Comparison of ENCODE assay signal across 8 cellular contexts in genomic region chr12:54251667-54252284, GRCh38. TPM values are rescaled to one million over a fixed set of nuclear protein-coding genes. Genes with fewer than 3 reads are reported as not detected.
A peak's percentile ranks its signal among the peaks of the same experiment; 100 is the strongest.
DNase-seq lines count a peak whose midpoint lies in the region; ATAC-seq and TF ChIP-seq lines count a peak whose summit lies in the region.

No MANE protein-coding gene starts in this region.

- intact Hi-C loops in Caco-2 (cut with micrococcal nuclease; ENCODE audit: unreplicated experiment) = loop anchor here (1.0 kb wide), 3 partner anchors 28 to 109 kb away; partner anchors contain the start of gene COPZ1
- intact Hi-C loops in PC-9 (cut with micrococcal nuclease; ENCODE audit: unreplicated experiment) = loop anchor here (2.0 to 10.0 kb wide), 2 partner anchors 73 to 113 kb away; partner anchors contain the start of genes COPZ1 and GPR84
- intact Hi-C loops in dorsolateral prefrontal cortex (cut with DNase I) = loop anchor here (2.0 to 10.0 kb wide), 2 partner anchors 73 to 113 kb away; partner anchors contain the start of genes GPR84 (in 2 of the 2) and COPZ1 (in 1 of the 2)
- intact Hi-C loops in naive thymus-derived CD4-positive, alpha-beta T cell (cut with micrococcal nuclease) = loop anchor here (1.0 to 2.0 kb wide), 7 partner anchors 27 to 128 kb away; no protein-coding TSS in a partner anchor

- H3K4me2 ChIP-seq in PC-9 = no peak overlapping the region

- CTCF ChIA-PET in Caco-2 (lab: Charles Lee) = interaction anchor here (0.6 to 1.3 kb wide), 11 partner anchors 9 to 128 kb away, joined by 3 to 21 read pairs (median 4); partner anchors contain the start of genes CBX5, COPZ1 and HNRNPA1
- CTCF ChIA-PET in PC-9 (lab: Charles Lee) = interaction anchor here (0.6 to 1.0 kb wide), 6 partner anchors 27 to 572 kb away, joined by 3 to 15 read pairs (median 6); partner anchors contain the start of gene COPZ1
- CTCF ChIA-PET in naive thymus-derived CD4-positive, alpha-beta T cell (lab: Charles Lee) = interaction anchor here (0.6 to 1.5 kb wide), 20 partner anchors 9 to 848 kb away, joined by 3 to 8 read pairs (median 4); partner anchors contain the start of genes CBX5 and COPZ1

- no peaks in the 10 kb centered on the region; the same call in 1 of the 2 replicates for H3K79me2 ChIP-seq in PC-9 (ENCODE audit: low read depth)

- H3F3A ChIP-seq in PC-9 (ENCODE audit: insufficient read depth, low read depth) = peaks cover 16% of the 10 kb centered on the region

- peak; percentile 75 for ATAC-seq in naive thymus-derived CD4-positive, alpha-beta T cell
- ATAC-seq in HG03108 (IDR thresholded peaks at IDR 0.05; ENCODE audit: unreplicated experiment) (no peak), GM21447 (IDR thresholded peaks at IDR 0.05; ENCODE audit: unreplicated experiment) (no peak)
- no peak for ATAC-seq in stimulated activated memory B cell treated with anti-CD40 and anti-IgM and Interleukin-4, amounts not matched to agents 10 μg/mL and 1 μg/mL and 100 μg/mL, for 72 hours

- POLR2A ChIA-PET in Caco-2 (lab: Charles Lee) = interaction anchor here (0.6 to 1.0 kb wide), 4 partner anchors 28 to 167 kb away, joined by 3 to 18 read pairs (median 4); partner anchors contain the start of genes CBX5 and HNRNPA1
- POLR2A ChIA-PET in PC-9 (lab: Charles Lee; ENCODE audit: unreplicated experiment) = interaction anchor here (0.7 kb wide), 2 partner anchors 73 to 80 kb away, joined by 4 to 13 read pairs; partner anchors contain the start of gene COPZ1
- POLR2A ChIA-PET in naive thymus-derived CD4-positive, alpha-beta T cell (lab: Charles Lee) = interaction anchor here (1.1 to 2.3 kb wide), 5 partner anchors 9 to 116 kb away, joined by 3 to 13 read pairs (median 5); partner anchors contain the start of genes CBX5 and HNRNPA1

- H3K4me3 Mint-ChIP-seq in Caco-2 (ENCODE audit: unreplicated experiment) = no peak overlapping the region
- H3K4me3 Mint-ChIP-seq in naive thymus-derived CD4-positive, alpha-beta T cell = peak overlapping the region in 1 of 10 donors; percentile 18
- H3K4me3 Mint-ChIP-seq in stimulated activated memory B cell treated with anti-CD40 and anti-IgM and Interleukin-4, amounts not matched to agents 10 μg/mL and 1 μg/mL and 100 μg/mL, for 72 hours = no peak overlapping the region

- H3K4me3 ChIP-seq in Caco-2 (ENCODE audit: low read depth, low read length) = no peak overlapping the region
- H3K4me3 ChIP-seq in H7 (ENCODE audit: insufficient read depth, low read depth, low read length) = no peak overlapping the region
- no peak overlapping the region for H3K4me3 ChIP-seq in PC-9
- H3K4me3 ChIP-seq in dorsolateral prefrontal cortex = no peak overlapping the region
- no peak overlapping the region for H3K4me3 ChIP-seq in naive thymus-derived CD4-positive, alpha-beta T cell (ENCODE audit: low read length)

- no peaks in the 10 kb centered on the region for H3K4me1 Mint-ChIP-seq in Caco-2 (ENCODE audit: low read depth, unreplicated experiment)
- peaks cover 7 to 23% (median 17%) of the 10 kb centered on the region in 7 donors for H3K4me1 Mint-ChIP-seq in naive thymus-derived CD4-positive, alpha-beta T cell
- H3K4me1 Mint-ChIP-seq in stimulated activated memory B cell treated with anti-CD40 and anti-IgM and Interleukin-4, amounts not matched to agents 10 μg/mL and 1 μg/mL and 100 μg/mL, for 72 hours = no peaks in the 10 kb centered on the region

- H3K36me3 Mint-ChIP-seq in Caco-2 (ENCODE audit: insufficient read depth, unreplicated experiment) = peaks cover 44% of the 10 kb centered on the region
- H3K36me3 Mint-ChIP-seq in naive thymus-derived CD4-positive, alpha-beta T cell = peaks cover 0 to 42% (median 28%) of the 10 kb centered on the region in 5 donors
- H3K36me3 Mint-ChIP-seq in stimulated activated memory B cell treated with anti-CD40 and anti-IgM and Interleukin-4, amounts not matched to agents 10 μg/mL and 1 μg/mL and 100 μg/mL, for 72 hours = peaks cover 61% of the 10 kb centered on the region

- H3K4me1 ChIP-seq in Caco-2 (no peaks in the 10 kb centered on the region), PC-9 (replicated peaks; ENCODE audit: insufficient read depth) (no peaks in the 10 kb centered on the region)
- no peaks in the 10 kb centered on the region for H3K4me1 ChIP-seq in naive thymus-derived CD4-positive, alpha-beta T cell (ENCODE audit: control insufficient read depth in 2 of 2, insufficient read depth in 2 of 2, low read length in 2 of 2)

- H3K27ac Mint-ChIP-seq in Caco-2 (ENCODE audit: unreplicated experiment) = no peak overlapping the region
- peak overlapping the region in 2 of 9 donors; percentile 48 to 76 for H3K27ac Mint-ChIP-seq in naive thymus-derived CD4-positive, alpha-beta T cell
- H3K27ac Mint-ChIP-seq in stimulated activated memory B cell treated with anti-CD40 and anti-IgM and Interleukin-4, amounts not matched to agents 10 μg/mL and 1 μg/mL and 100 μg/mL, for 72 hours = no peak overlapping the region

- BruUV-seq in Caco-2 (replicated peaks; lab: Mats Ljungman, UMichigan) = no TSS peak
- no TSS peak for BruUV-seq in PC-9 (replicated peaks; lab: Mats Ljungman, UMichigan)

- DNase-seq in Caco-2 (peak in 1 of 2 experiments; percentile 37), H7 (peak; percentile 78), PC-9 (no peak), dorsolateral prefrontal cortex (no peak)
- peak in 7 of 9 donors; percentile 9 to 54 (median 47) for DNase-seq in naive thymus-derived CD4-positive, alpha-beta T cell

- H3K9me2 ChIP-seq in PC-9 (ENCODE audit: insufficient read depth) = no peaks in the 10 kb centered on the region

- no peaks in the 10 kb centered on the region for H3K9me3 ChIP-seq in Caco-2
- no peaks in the 10 kb centered on the region for H3K9me3 ChIP-seq in PC-9 (ENCODE audit: insufficient read depth, low read depth)
- H3K9me3 ChIP-seq in naive thymus-derived CD4-positive, alpha-beta T cell (ENCODE audit: control insufficient read depth in 2 of 3, low read length in 3 of 3) = no peaks in the 10 kb centered on the region

- H3K36me3 ChIP-seq in Caco-2 (ENCODE audit: control insufficient read depth, insufficient read depth, low read length) = no peaks in the 10 kb centered on the region; the same call in 1 of the 2 replicates
- peaks cover 14% of the 10 kb centered on the region for H3K36me3 ChIP-seq in H7 (replicated peaks; ENCODE audit: control insufficient read depth, insufficient read depth, low read length)
- H3K36me3 ChIP-seq in PC-9 (ENCODE audit: low read depth) = peaks cover 20% of the 10 kb centered on the region
- H3K36me3 ChIP-seq in naive thymus-derived CD4-positive, alpha-beta T cell (ENCODE audit: control insufficient read depth in 2 of 3, insufficient read depth in 3 of 3, low read length in 3 of 3) = peaks cover 0 to 39% (median 3%) of the 10 kb centered on the region in 3 experiments

- no peaks in the 10 kb centered on the region for H3K27me3 Mint-ChIP-seq in Caco-2 (ENCODE audit: insufficient read depth, unreplicated experiment)
- no peaks in the 10 kb centered on the region for H3K27me3 Mint-ChIP-seq in naive thymus-derived CD4-positive, alpha-beta T cell
- H3K27me3 Mint-ChIP-seq in stimulated activated memory B cell treated with anti-CD40 and anti-IgM and Interleukin-4, amounts not matched to agents 10 μg/mL and 1 μg/mL and 100 μg/mL, for 72 hours = no peaks in the 10 kb centered on the region

- H2AFZ ChIP-seq in PC-9 = no peak overlapping the region

- no peaks in the 10 kb centered on the region for H3K9me3 Mint-ChIP-seq in Caco-2 (ENCODE audit: unreplicated experiment)
- peaks cover 0 to 2% (median 0%) of the 10 kb centered on the region in 11 donors for H3K9me3 Mint-ChIP-seq in naive thymus-derived CD4-positive, alpha-beta T cell
- no peaks in the 10 kb centered on the region for H3K9me3 Mint-ChIP-seq in stimulated activated memory B cell treated with anti-CD40 and anti-IgM and Interleukin-4, amounts not matched to agents 10 μg/mL and 1 μg/mL and 100 μg/mL, for 72 hours

- H4K20me1 ChIP-seq in PC-9 (ENCODE audit: insufficient read depth) = 0 out of 2 replicates have a peak, but pooled peaks cover 4% of the 10 kb centered on the region

- TF ChIP-seq CTCF in Caco-2 (IDR thresholded peaks at IDR 0.05; ENCODE audit: insufficient read depth in 1 of 2, low read depth in 1 of 2, low read length in 1 of 2, severe bottlenecking in 1 of 2, unreplicated experiment in 1 of 2) (peak; percentile 62 to 69), PC-9 (conservative IDR thresholded peaks at IDR 0.05) (peak; percentile 74), dorsolateral prefrontal cortex (IDR thresholded peaks at IDR 0.05 in 54 of 56, conservative IDR thresholded peaks at IDR 0.05 in 2 of 56; ENCODE audit: low read depth in 1 of 56, partially characterized antibody in 56 of 56) (peak; percentile 46 to 81 (median 67))

- no peaks in the 10 kb centered on the region for H3K27me3 ChIP-seq in Caco-2 (replicated peaks; ENCODE audit: control insufficient read depth, insufficient read depth, low read length)
- no peaks in the 10 kb centered on the region for H3K27me3 ChIP-seq in H7 (ENCODE audit: control insufficient read depth, insufficient read depth, low read length)
- no peaks in the 10 kb centered on the region for H3K27me3 ChIP-seq in PC-9 (ENCODE audit: insufficient read depth, low read depth)
- no peaks in the 10 kb centered on the region for H3K27me3 ChIP-seq in dorsolateral prefrontal cortex
- no peaks in the 10 kb centered on the region for H3K27me3 ChIP-seq in naive thymus-derived CD4-positive, alpha-beta T cell (ENCODE audit: control insufficient read depth in 2 of 2, insufficient read depth in 2 of 2, low read length in 2 of 2)

- H3K27ac ChIP-seq in PC-9 (no peak overlapping the region), dorsolateral prefrontal cortex (peak overlapping the region in 10 of 59 donors; percentile 5 to 66 (median 24))
- H3K27ac ChIP-seq in naive thymus-derived CD4-positive, alpha-beta T cell (ENCODE audit: low read depth, low read length) = no peak overlapping the region

RNA-seq across cellular contexts. Expression of gene CBX5, which starts 28.1 kb away (rescaled TPM):
- total RNA-seq in Caco-2 (2022) = 85.2 and 85.5 TPM in 2 replicates
- 51.2 and 62.2 TPM in 2 replicates for total RNA-seq in H7 (2014; rRNA removed; shearing (Covaris generic))
- 108 and 154 TPM in 2 replicates for total RNA-seq in PC-9 (2021)
- 100 to 1,000 TPM in 115 of 120 experiments, 10 to 100 TPM in 5; 82.3 to 164 (median 125) TPM for total RNA-seq in dorsolateral prefrontal cortex
- 100 to 1,000 TPM in 1 of 5 experiments, 10 to 100 TPM in 4; 40.3 to 133 (median 77.2) TPM for total RNA-seq in naive thymus-derived CD4-positive, alpha-beta T cell
- 10 to 100 TPM; 28.2 to 34.5 TPM for polyA plus RNA-seq in naive thymus-derived CD4-positive, alpha-beta T cell

RNA-seq across cellular contexts. Expression of gene HNRNPA1, which starts 28.8 kb away (rescaled TPM):
- total RNA-seq in Caco-2 (2022) = 1,364 and 1,426 TPM in 2 replicates
- total RNA-seq in H7 (2014; rRNA removed; shearing (Covaris generic)) = 907 and 952 TPM in 2 replicates
- 1,116 and 1,137 TPM in 2 replicates for total RNA-seq in PC-9 (2021)
- total RNA-seq in dorsolateral prefrontal cortex = 100 to 1,000 TPM; 289 to 594 (median 437) TPM
- total RNA-seq in naive thymus-derived CD4-positive, alpha-beta T cell = 1,000 to 10,000 TPM; 1,019 to 1,660 (median 1,193) TPM
- 1,000 to 10,000 TPM in 1 of 2 donors, 100 to 1,000 TPM in 1; 933 to 1,045 TPM for polyA plus RNA-seq in naive thymus-derived CD4-positive, alpha-beta T cell

RNA-seq across cellular contexts. Expression of gene NFE2, which starts 49.0 kb away (rescaled TPM):
- total RNA-seq in Caco-2 (2022) (5.7 and 6.2 TPM in 2 replicates), PC-9 (2021) (1.5 and 1.7 TPM in 2 replicates), dorsolateral prefrontal cortex (1 to 10 TPM in 27 of 120 experiments, under 1 TPM in 67, not detected in 26; 0.27 to 3.7 (median 0.67) TPM)
- total RNA-seq in H7 (2014; rRNA removed; shearing (Covaris generic)) = 2.2 and 2.9 TPM in 2 replicates
- total RNA-seq in naive thymus-derived CD4-positive, alpha-beta T cell = 10 to 100 TPM in 1 of 5 experiments, 1 to 10 TPM in 1, not detected in 3; 2.0 to 23.3 TPM
- polyA plus RNA-seq in naive thymus-derived CD4-positive, alpha-beta T cell = under 1 TPM in 1 of 2 donors, not detected in 1; 0.61 TPM

Comparison
In these comparisons a context has a peak if more than half of its experiments do, and no peak if none do; other contexts are left out.
1. DNase-seq: peak in H7 (single experiment) and naive thymus-derived CD4-positive, alpha-beta T cell (7 of 9); none in PC-9 (0 of 2) and dorsolateral prefrontal cortex (0 of 10).
2. Peak in every context shown above with its lines, with median percentiles within 50 percentile points of each other: CTCF ChIP-seq.